In the genomic region with DNA sequence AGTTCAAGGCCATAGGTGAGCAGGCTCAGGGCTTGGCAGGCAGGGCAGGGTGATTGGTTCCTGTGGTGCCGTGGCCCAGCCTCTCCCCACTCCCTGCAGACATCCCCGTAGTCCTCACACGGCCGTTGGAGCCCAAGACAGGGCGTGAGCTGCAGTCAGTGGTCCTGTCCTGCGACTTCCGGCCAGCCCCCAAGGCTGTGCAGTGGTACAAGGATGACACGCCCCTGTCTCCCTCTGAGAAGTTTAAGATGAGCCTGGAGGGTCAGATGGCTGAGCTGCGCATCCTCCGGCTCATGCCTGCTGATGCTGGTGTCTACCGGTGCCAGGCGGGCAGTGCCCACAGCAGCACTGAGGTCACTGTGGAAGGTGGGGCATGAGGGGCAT, we compare ENCODE assay signal across 15 cellular contexts.
"Had no signal": no experiment of that assay in that cellular context is flagged by ENCODE, and none has a peak within 500 bp of the region (broad histone marks: within the 10 kb centered on the region; RNA-seq: fewer than 3 reads in every experiment).

No MANE protein-coding gene starts in this region.

- H3K36me3 ChIP-seq: neural progenitor cell, ovary, uterus had no signal

- H3K27me3 Mint-ChIP-seq: activated T-cell treated with anti-CD3 and anti-CD28 coated beads, Interleukin-2, amount 50 U/mL, for 24 hours had no signal

- H3K27ac ChIP-seq: cardiac muscle cell, esophagus squamous epithelium, neural progenitor cell, ovary, sigmoid colon, uterus had no signal

- H3K27me3 ChIP-seq: cardiac muscle cell, esophagus squamous epithelium, ovary, sigmoid colon, uterus had no signal

- H3K9me3 ChIP-seq: esophagus squamous epithelium, ovary, sigmoid colon, uterus had no signal

- H3K9me3 Mint-ChIP-seq: activated T-cell treated with anti-CD3 and anti-CD28 coated beads, Interleukin-2, amount 50 U/mL, for 24 hours; neural progenitor cell; stimulated activated effector memory CD8-positive, alpha-beta T cell treated with anti-CD3 and anti-CD28 coated beads, Interleukin-12 subunit alpha, Interleukin-12 subunit beta, amount 100 ng/mL, for 72 hours had no signal

- ATAC-seq: stimulated activated effector memory CD8-positive, alpha-beta T cell treated with anti-CD3 and anti-CD28 coated beads, Interleukin-12 subunit alpha, Interleukin-12 subunit beta, amount 100 ng/mL, for 72 hours had no signal

- H3K4me1 ChIP-seq: uterus had no signal

- H3K4me3 ChIP-seq: cardiac muscle cell, esophagus squamous epithelium, neural progenitor cell, ovary, sigmoid colon, uterus had no signal

- H3K4me3 Mint-ChIP-seq: activated T-cell treated with anti-CD3 and anti-CD28 coated beads, Interleukin-2, amount 50 U/mL, for 24 hours; neural progenitor cell; stimulated activated effector memory CD8-positive, alpha-beta T cell treated with anti-CD3 and anti-CD28 coated beads, Interleukin-12 subunit alpha, Interleukin-12 subunit beta, amount 100 ng/mL, for 72 hours had no signal

- H3K27ac Mint-ChIP-seq: activated T-cell treated with anti-CD3 and anti-CD28 coated beads, Interleukin-2, amount 50 U/mL, for 24 hours; neural progenitor cell; stimulated activated effector memory CD8-positive, alpha-beta T cell treated with anti-CD3 and anti-CD28 coated beads, Interleukin-12 subunit alpha, Interleukin-12 subunit beta, amount 100 ng/mL, for 72 hours had no signal

- DNase-seq: activated CD4-positive, CD25-positive, alpha-beta regulatory T cell treated with anti-CD3 and anti-CD28 coated beads, Interleukin-2, amount 50 U/mL, for 72 hours; activated effector memory CD4-positive, alpha-beta T cell treated with Interleukin-2 at 50 U/mL for 16 hours; activated naive CD4-positive, alpha-beta T cell treated with anti-CD3 and anti-CD28 coated beads, Interleukin-2, amount 50 U/mL, for 16 hours; activated T-cell treated with anti-CD3 and anti-CD28 coated beads, Interleukin-2, amount 50 U/mL, for 24 hours; esophagus squamous epithelium; hippocampal formation; midbrain; stimulated activated CD4-positive, alpha-beta T cell treated with anti-CD3 and anti-CD28 coated beads, Interleukin-12 subunit alpha, Interleukin-12 subunit beta, amount 100 ng/mL, for 4 hours; stimulated activated CD4-positive, alpha-beta T cell treated with anti-CD3 and anti-CD28 coated beads, Interleukin-2, amount 100 ng/mL, for 24 hours; uterus had no signal

- H3K36me3 Mint-ChIP-seq: stimulated activated effector memory CD8-positive, alpha-beta T cell treated with anti-CD3 and anti-CD28 coated beads, Interleukin-12 subunit alpha, Interleukin-12 subunit beta, amount 100 ng/mL, for 72 hours had no signal
